In genomic region chr2:45611020-45611737, GRCh38 we compare ENCODE assay signal across 1 cellular context.
TF ChIP-seq lines count a peak whose summit lies in the region.

A gene with protein sequence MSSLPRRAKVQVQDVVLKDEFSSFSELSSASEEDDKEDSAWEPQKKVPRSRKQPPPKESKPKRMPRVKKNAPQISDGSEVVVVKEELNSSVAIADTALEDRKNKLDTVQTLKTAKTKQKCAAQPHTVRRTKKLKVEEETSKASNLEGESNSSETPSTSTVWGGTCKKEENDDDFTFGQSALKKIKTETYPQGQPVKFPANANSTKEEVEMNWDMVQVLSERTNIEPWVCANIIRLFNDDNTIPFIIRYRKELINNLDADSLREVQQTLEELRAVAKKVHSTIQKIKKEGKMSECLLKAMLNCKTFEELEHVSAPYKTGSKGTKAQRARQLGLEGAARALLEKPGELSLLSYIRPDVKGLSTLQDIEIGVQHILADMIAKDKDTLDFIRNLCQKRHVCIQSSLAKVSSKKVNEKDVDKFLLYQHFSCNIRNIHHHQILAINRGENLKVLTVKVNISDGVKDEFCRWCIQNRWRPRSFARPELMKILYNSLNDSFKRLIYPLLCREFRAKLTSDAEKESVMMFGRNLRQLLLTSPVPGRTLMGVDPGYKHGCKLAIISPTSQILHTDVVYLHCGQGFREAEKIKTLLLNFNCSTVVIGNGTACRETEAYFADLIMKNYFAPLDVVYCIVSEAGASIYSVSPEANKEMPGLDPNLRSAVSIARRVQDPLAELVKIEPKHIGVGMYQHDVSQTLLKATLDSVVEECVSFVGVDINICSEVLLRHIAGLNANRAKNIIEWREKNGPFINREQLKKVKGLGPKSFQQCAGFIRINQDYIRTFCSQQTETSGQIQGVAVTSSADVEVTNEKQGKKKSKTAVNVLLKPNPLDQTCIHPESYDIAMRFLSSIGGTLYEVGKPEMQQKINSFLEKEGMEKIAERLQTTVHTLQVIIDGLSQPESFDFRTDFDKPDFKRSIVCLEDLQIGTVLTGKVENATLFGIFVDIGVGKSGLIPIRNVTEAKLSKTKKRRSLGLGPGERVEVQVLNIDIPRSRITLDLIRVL (minus strand): TSS chr2:45611267. CDS start chr2:45605441, 5,826 bp downstream.

TF ChIP-seq in HepG2, 621 proteins besides CTCF, POLR2A, EP300 and RAD21 (continued from another document and continues in another):
- TF ChIP-seq, protein P1, sequence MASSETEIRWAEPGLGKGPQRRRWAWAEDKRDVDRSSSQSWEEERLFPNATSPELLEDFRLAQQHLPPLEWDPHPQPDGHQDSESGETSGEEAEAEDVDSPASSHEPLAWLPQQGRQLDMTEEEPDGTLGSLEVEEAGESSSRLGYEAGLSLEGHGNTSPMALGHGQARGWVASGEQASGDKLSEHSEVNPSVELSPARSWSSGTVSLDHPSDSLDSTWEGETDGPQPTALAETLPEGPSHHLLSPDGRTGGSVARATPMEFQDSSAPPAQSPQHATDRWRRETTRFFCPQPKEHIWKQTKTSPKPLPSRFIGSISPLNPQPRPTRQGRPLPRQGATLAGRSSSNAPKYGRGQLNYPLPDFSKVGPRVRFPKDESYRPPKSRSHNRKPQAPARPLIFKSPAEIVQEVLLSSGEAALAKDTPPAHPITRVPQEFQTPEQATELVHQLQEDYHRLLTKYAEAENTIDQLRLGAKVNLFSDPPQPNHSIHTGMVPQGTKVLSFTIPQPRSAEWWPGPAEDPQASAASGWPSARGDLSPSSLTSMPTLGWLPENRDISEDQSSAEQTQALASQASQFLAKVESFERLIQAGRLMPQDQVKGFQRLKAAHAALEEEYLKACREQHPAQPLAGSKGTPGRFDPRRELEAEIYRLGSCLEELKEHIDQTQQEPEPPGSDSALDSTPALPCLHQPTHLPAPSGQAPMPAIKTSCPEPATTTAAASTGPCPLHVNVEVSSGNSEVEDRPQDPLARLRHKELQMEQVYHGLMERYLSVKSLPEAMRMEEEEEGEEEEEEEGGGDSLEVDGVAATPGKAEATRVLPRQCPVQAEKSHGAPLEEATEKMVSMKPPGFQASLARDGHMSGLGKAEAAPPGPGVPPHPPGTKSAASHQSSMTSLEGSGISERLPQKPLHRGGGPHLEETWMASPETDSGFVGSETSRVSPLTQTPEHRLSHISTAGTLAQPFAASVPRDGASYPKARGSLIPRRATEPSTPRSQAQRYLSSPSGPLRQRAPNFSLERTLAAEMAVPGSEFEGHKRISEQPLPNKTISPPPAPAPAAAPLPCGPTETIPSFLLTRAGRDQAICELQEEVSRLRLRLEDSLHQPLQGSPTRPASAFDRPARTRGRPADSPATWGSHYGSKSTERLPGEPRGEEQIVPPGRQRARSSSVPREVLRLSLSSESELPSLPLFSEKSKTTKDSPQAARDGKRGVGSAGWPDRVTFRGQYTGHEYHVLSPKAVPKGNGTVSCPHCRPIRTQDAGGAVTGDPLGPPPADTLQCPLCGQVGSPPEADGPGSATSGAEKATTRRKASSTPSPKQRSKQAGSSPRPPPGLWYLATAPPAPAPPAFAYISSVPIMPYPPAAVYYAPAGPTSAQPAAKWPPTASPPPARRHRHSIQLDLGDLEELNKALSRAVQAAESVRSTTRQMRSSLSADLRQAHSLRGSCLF (CRISPR knock-in tag; IDR thresholded peaks at IDR 0.05; ENCODE audit: borderline replicate concordance) = no peak
- TF ChIP-seq CBX5 (CRISPR knock-in tag; IDR thresholded peaks at IDR 0.05; ENCODE audit: borderline replicate concordance) = peak; percentile 64; the same call in 1 of the 2 replicates
- no peak for TF ChIP-seq MAF1 (CRISPR knock-in tag; IDR thresholded peaks at IDR 0.05; ENCODE audit: borderline replicate concordance)
- TF ChIP-seq, protein P2, sequence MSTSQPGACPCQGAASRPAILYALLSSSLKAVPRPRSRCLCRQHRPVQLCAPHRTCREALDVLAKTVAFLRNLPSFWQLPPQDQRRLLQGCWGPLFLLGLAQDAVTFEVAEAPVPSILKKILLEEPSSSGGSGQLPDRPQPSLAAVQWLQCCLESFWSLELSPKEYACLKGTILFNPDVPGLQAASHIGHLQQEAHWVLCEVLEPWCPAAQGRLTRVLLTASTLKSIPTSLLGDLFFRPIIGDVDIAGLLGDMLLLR (CRISPR knock-in tag; IDR thresholded peaks at IDR 0.05) = no peak
- TF ChIP-seq ZNF776 (CRISPR knock-in tag; IDR thresholded peaks at IDR 0.05) = no peak
- TF ChIP-seq, protein P3, sequence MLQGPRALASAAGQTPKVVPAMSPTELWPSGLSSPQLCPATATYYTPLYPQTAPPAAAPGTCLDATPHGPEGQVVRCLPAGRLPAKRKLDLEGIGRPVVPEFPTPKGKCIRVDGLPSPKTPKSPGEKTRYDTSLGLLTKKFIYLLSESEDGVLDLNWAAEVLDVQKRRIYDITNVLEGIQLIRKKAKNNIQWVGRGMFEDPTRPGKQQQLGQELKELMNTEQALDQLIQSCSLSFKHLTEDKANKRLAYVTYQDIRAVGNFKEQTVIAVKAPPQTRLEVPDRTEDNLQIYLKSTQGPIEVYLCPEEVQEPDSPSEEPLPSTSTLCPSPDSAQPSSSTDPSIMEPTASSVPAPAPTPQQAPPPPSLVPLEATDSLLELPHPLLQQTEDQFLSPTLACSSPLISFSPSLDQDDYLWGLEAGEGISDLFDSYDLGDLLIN (CRISPR knock-in tag; IDR thresholded peaks at IDR 0.05; ENCODE audit: borderline replicate concordance) = no peak
- no peak for TF ChIP-seq ZNF773 (CRISPR knock-in tag; IDR thresholded peaks at IDR 0.05; ENCODE audit: borderline replicate concordance)
- no peak for TF ChIP-seq ZNF10 (CRISPR knock-in tag; IDR thresholded peaks at IDR 0.05; ENCODE audit: borderline replicate concordance, low read depth)
- TF ChIP-seq JUNB (CRISPR knock-in tag; IDR thresholded peaks at IDR 0.05; ENCODE audit: borderline replicate concordance) = no peak
- no peak for TF ChIP-seq TOPORS (CRISPR knock-in tag; IDR thresholded peaks at IDR 0.05)
- TF ChIP-seq MXD4 (CRISPR knock-in tag; IDR thresholded peaks at IDR 0.05) = peak; percentile 42
- no peak for TF ChIP-seq STAG1 (CRISPR knock-in tag; IDR thresholded peaks at IDR 0.05)
- TF ChIP-seq KAT8 (CRISPR knock-in tag; IDR thresholded peaks at IDR 0.05) = peak; percentile 94
- TF ChIP-seq ZSCAN29 (CRISPR knock-in tag; conservative IDR thresholded peaks at IDR 0.05) = no peak
- TF ChIP-seq KDM3A (CRISPR knock-in tag; IDR thresholded peaks at IDR 0.05; ENCODE audit: low read depth) = 0 out of 2 replicates have a peak, but pooled peaks have one; percentile 45
- TF ChIP-seq FOXO1 (CRISPR knock-in tag; IDR thresholded peaks at IDR 0.05) = no peak; the same call in 1 of the 2 replicates
- TF ChIP-seq ATF7 (IDR thresholded peaks at IDR 0.05) = no peak
- no peak; the same call in 1 of the 2 replicates for TF ChIP-seq ATF7 (CRISPR knock-in tag; IDR thresholded peaks at IDR 0.05)
- no peak; the same call in 1 of the 2 replicates for TF ChIP-seq ZNF678 (CRISPR knock-in tag; IDR thresholded peaks at IDR 0.05)
- TF ChIP-seq, protein P4, sequence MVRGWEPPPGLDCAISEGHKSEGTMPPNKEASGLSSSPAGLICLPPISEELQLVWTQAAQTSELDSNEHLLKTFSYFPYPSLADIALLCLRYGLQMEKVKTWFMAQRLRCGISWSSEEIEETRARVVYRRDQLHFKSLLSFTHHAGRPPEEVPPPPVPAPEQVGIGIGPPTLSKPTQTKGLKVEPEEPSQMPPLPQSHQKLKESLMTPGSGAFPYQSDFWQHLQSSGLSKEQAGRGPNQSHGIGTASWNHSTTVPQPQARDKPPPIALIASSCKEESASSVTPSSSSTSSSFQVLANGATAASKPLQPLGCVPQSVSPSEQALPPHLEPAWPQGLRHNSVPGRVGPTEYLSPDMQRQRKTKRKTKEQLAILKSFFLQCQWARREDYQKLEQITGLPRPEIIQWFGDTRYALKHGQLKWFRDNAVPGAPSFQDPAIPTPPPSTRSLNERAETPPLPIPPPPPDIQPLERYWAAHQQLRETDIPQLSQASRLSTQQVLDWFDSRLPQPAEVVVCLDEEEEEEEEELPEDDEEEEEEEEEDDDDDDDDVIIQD (CRISPR knock-in tag; IDR thresholded peaks at IDR 0.05; ENCODE audit: low read depth) = peak; percentile 76
- TF ChIP-seq ZNF639 (CRISPR knock-in tag; conservative IDR thresholded peaks at IDR 0.05) = peak; percentile 73
- TF ChIP-seq MAFF (IDR thresholded peaks at IDR 0.05; ENCODE audit: low read depth, low read length) = no peak
- no peak for TF ChIP-seq ZNF879 (CRISPR knock-in tag; IDR thresholded peaks at IDR 0.05)
- TF ChIP-seq ZNF512 (CRISPR knock-in tag; IDR thresholded peaks at IDR 0.05) = no peak
- 0 out of 2 replicates have a peak, but pooled peaks have one; percentile 31 for TF ChIP-seq GTF3A (CRISPR knock-in tag; conservative IDR thresholded peaks at IDR 0.05)
- TF ChIP-seq SRSF9 (IDR thresholded peaks at IDR 0.05; ENCODE audit: borderline replicate concordance, insufficient read depth, low read depth, low read length, poor library complexity, severe bottlenecking) = no peak
- TF ChIP-seq, protein P5, sequence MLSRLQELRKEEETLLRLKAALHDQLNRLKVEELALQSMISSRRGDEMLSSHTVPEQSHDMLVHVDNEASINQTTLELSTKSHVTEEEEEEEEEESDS (CRISPR knock-in tag; IDR thresholded peaks at IDR 0.05; ENCODE audit: borderline replicate concordance) = peak; percentile 32; the same call in 1 of the 2 replicates
- TF ChIP-seq, protein P6, sequence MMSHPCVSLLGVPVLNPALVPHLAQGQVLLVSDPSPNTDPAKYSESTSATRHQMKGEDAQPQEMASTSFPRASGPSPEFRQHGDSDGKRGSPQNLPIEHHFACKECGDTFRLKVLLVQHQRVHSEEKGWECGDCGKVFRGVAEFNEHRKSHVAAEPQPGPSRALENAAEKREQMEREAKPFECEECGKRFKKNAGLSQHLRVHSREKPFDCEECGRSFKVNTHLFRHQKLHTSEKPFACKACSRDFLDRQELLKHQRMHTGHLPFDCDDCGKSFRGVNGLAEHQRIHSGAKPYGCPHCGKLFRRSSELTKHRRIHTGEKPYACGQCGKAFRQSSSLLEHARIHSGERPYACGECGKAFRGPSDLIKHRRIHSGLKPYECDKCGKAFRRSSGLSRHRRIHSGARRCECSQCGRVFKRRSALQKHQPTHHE (CRISPR knock-in tag; IDR thresholded peaks at IDR 0.05; ENCODE audit: borderline replicate concordance) = no peak
- TF ChIP-seq ZNF333 (CRISPR knock-in tag; IDR thresholded peaks at IDR 0.05; ENCODE audit: borderline replicate concordance) = 0 out of 2 replicates have a peak, but pooled peaks have one; percentile 69
- no peak for TF ChIP-seq NFE2L1 (CRISPR knock-in tag; IDR thresholded peaks at IDR 0.05; ENCODE audit: borderline replicate concordance)
- no peak for TF ChIP-seq DNMT1 (CRISPR knock-in tag; IDR thresholded peaks at IDR 0.05)
- no peak for TF ChIP-seq ZBTB1 (CRISPR knock-in tag; IDR thresholded peaks at IDR 0.05; ENCODE audit: borderline replicate concordance)
- peak; percentile 94 for TF ChIP-seq GABPA (IDR thresholded peaks at IDR 0.05; ENCODE audit: low read depth, low read length)
- TF ChIP-seq GABPA (CRISPR knock-in tag; IDR thresholded peaks at IDR 0.05; ENCODE audit: low read depth) = peak; percentile 97
- TF ChIP-seq, protein P7, sequence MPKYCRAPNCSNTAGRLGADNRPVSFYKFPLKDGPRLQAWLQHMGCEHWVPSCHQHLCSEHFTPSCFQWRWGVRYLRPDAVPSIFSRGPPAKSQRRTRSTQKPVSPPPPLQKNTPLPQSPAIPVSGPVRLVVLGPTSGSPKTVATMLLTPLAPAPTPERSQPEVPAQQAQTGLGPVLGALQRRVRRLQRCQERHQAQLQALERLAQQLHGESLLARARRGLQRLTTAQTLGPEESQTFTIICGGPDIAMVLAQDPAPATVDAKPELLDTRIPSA (CRISPR knock-in tag; IDR thresholded peaks at IDR 0.05; ENCODE audit: borderline replicate concordance) = 0 out of 2 replicates have a peak, but pooled peaks have one; percentile 41
- TF ChIP-seq GZF1 (CRISPR knock-in tag; IDR thresholded peaks at IDR 0.05) = no peak
- TF ChIP-seq, protein P8, sequence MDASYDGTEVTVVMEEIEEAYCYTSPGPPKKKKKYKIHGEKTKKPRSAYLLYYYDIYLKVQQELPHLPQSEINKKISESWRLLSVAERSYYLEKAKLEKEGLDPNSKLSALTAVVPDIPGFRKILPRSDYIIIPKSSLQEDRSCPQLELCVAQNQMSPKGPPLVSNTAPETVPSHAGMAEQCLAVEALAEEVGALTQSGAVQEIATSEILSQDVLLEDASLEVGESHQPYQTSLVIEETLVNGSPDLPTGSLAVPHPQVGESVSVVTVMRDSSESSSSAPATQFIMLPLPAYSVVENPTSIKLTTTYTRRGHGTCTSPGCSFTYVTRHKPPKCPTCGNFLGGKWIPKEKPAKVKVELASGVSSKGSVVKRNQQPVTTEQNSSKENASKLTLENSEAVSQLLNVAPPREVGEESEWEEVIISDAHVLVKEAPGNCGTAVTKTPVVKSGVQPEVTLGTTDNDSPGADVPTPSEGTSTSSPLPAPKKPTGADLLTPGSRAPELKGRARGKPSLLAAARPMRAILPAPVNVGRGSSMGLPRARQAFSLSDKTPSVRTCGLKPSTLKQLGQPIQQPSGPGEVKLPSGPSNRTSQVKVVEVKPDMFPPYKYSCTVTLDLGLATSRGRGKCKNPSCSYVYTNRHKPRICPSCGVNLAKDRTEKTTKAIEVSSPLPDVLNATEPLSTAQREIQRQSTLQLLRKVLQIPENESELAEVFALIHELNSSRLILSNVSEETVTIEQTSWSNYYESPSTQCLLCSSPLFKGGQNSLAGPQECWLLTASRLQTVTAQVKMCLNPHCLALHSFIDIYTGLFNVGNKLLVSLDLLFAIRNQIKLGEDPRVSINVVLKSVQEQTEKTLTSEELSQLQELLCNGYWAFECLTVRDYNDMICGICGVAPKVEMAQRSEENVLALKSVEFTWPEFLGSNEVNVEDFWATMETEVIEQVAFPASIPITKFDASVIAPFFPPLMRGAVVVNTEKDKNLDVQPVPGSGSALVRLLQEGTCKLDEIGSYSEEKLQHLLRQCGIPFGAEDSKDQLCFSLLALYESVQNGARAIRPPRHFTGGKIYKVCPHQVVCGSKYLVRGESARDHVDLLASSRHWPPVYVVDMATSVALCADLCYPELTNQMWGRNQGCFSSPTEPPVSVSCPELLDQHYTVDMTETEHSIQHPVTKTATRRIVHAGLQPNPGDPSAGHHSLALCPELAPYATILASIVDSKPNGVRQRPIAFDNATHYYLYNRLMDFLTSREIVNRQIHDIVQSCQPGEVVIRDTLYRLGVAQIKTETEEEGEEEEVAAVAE (CRISPR knock-in tag; IDR thresholded peaks at IDR 0.05; ENCODE audit: borderline replicate concordance) = no peak
- TF ChIP-seq KLF9 (CRISPR knock-in tag; IDR thresholded peaks at IDR 0.05; ENCODE audit: low read depth) = no peak
